ENCODE assay signal across 17 cellular contexts in the genomic region with DNA sequence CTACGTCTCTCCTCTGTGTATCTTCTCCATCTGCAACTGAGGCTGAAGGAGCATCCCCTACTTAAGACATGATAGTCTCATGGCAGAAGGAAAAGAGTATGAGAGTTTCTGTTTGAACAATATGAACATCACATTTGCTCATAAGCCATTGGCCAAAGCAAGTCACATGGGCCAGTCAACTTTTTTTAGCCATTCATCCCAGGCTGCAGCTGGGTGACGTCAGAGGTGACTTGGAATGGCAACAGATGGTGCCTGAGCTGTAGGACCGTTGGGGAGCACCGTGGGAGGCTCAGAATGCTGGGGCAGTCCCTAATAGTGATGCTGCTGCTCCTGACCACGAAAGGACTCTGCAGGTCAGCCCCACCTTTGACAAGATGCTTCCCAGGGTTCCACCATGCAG. TPM values are rescaled to one million over a fixed set of nuclear protein-coding genes. Genes with fewer than 3 reads are reported as not detected.
DNase-seq lines count a peak whose midpoint lies in the region; ATAC-seq and TF ChIP-seq lines count a peak whose summit lies in the region.
"Had no signal": no experiment of that assay in that cellular context is flagged by ENCODE, and none has a peak within 500 bp of the region (broad histone marks: within the 10 kb centered on the region; RNA-seq: fewer than 3 reads in every experiment).

No MANE protein-coding gene starts in this region.

- intact Hi-C loops in activated CD4-positive, alpha-beta T cell treated with anti-CD3 and anti-CD28 coated beads for 36 hours (cut with DNase I, micrococcal nuclease): no loop called here

- POLR2A ChIA-PET in activated CD4-positive, alpha-beta T cell treated with anti-CD3 and anti-CD28 coated beads for 36 hours (lab: Charles Lee): no interaction called here

- H3K9me3 Mint-ChIP-seq in activated CD4-positive, alpha-beta T cell treated with anti-CD3 and anti-CD28 coated beads for 36 hours (ENCODE audit: low read depth): no peaks in the 10 kb centered on the region
- H3K9me3 Mint-ChIP-seq: GM23338, naive B cell had no signal

- no peaks in the 10 kb centered on the region for H3K36me3 ChIP-seq in brain microvascular endothelial cell (replicated peaks)
- H3K36me3 ChIP-seq: SJCRH30 had no signal

- H3K27me3 Mint-ChIP-seq in activated CD4-positive, alpha-beta T cell treated with anti-CD3 and anti-CD28 coated beads for 36 hours: no peaks in the 10 kb centered on the region
- H3K27me3 Mint-ChIP-seq: naive B cell had no signal

- DNase-seq in activated CD4-positive, alpha-beta T cell treated with anti-CD3 and anti-CD28 coated beads for 36 hours: no peak
- no peak for DNase-seq in activated CD4-positive, alpha-beta T cell treated with anti-CD3 and anti-CD28 coated beads for 48 hours
- DNase-seq in brain microvascular endothelial cell (peak; percentile 20), putamen (ENCODE audit: low spot score) (peak; percentile 61), NCI-H774 (lab: John Stamatoyannopoulos, UW) (no peak)
- DNase-seq in stimulated activated naive CD8-positive, alpha-beta T cell treated with anti-CD3 and anti-CD28 coated beads, Interleukin-15, Interleukin-2, amounts not matched to agents 100 U/mL and 50 U/mL, for 24 hours: no peak
- DNase-seq: ACHN; esophagus squamous epithelium; naive B cell; NCI-H1092 treated with DMSO at 0.1 percent for 48 hours; retina; stimulated activated CD4-positive, alpha-beta T cell treated with anti-CD3 and anti-CD28 coated beads, Interleukin-4, amount 100 ng/mL, for 1 hour had no signal

- no peak overlapping the region for H3K27ac ChIP-seq in brain microvascular endothelial cell
- H3K27ac ChIP-seq: esophagus squamous epithelium, SJCRH30 had no signal

- peak overlapping the region; percentile 66 for H3K27ac Mint-ChIP-seq in activated CD4-positive, alpha-beta T cell treated with anti-CD3 and anti-CD28 coated beads for 36 hours
- H3K27ac Mint-ChIP-seq: GM23338 had no signal

- peaks cover 25% of the 10 kb centered on the region for H3K36me3 Mint-ChIP-seq in activated CD4-positive, alpha-beta T cell treated with anti-CD3 and anti-CD28 coated beads for 36 hours (ENCODE audit: low read depth)

- peak; percentile 31 for ATAC-seq in activated CD4-positive, alpha-beta T cell treated with anti-CD3 and anti-CD28 coated beads for 36 hours
- no peak for ATAC-seq in stimulated activated naive CD8-positive, alpha-beta T cell treated with anti-CD3 and anti-CD28 coated beads, Interleukin-15, Interleukin-2, amounts not matched to agents 100 U/mL and 50 U/mL, for 24 hours
- ATAC-seq in GM21619 (IDR thresholded peaks at IDR 0.05; ENCODE audit: unreplicated experiment): no peak
- ATAC-seq: GM23338, left lobe of liver had no signal

- H3K27me3 ChIP-seq in brain microvascular endothelial cell (replicated peaks): no peaks in the 10 kb centered on the region
- H3K27me3 ChIP-seq: esophagus squamous epithelium, SJCRH30 had no signal

- no peak for TF ChIP-seq CTCF in brain microvascular endothelial cell (IDR thresholded peaks at IDR 0.05; ENCODE audit: low read depth, low read length, missing control alignments)

- in situ Hi-C loops in brain microvascular endothelial cell (cut with HindIII; ENCODE audit: low pct_ligation_motif_present, low sequenced_read_pairs): no loop called here

- TF ChIP-seq EP300 in Ishikawa (IDR thresholded peaks at IDR 0.05; ENCODE audit: borderline replicate concordance): no peak

- H3K4me1 Mint-ChIP-seq in activated CD4-positive, alpha-beta T cell treated with anti-CD3 and anti-CD28 coated beads for 36 hours: peaks cover 46% of the 10 kb centered on the region

- H3K4me3 ChIP-seq in brain microvascular endothelial cell (ENCODE audit: low read depth, low read length): no peak overlapping the region
- H3K4me3 ChIP-seq: esophagus squamous epithelium, GM23338, SJCRH30 had no signal

- CTCF ChIA-PET in activated CD4-positive, alpha-beta T cell treated with anti-CD3 and anti-CD28 coated beads for 36 hours (lab: Charles Lee): no interaction called here

- TF ChIP-seq RAD21 in Ishikawa (IDR thresholded peaks at IDR 0.05; ENCODE audit: low read depth): no peak

- no peak overlapping the region for H3K4me3 Mint-ChIP-seq in activated CD4-positive, alpha-beta T cell treated with anti-CD3 and anti-CD28 coated beads for 36 hours
- H3K4me3 Mint-ChIP-seq: GM23338, naive B cell had no signal

TF ChIP-seq in Ishikawa, 13 proteins besides CTCF, POLR2A, EP300 and RAD21:
- TF ChIP-seq FOXM1 (IDR thresholded peaks at IDR 0.05; ENCODE audit: borderline replicate concordance, low read depth): no peak
- TF ChIP-seq, protein P1, sequence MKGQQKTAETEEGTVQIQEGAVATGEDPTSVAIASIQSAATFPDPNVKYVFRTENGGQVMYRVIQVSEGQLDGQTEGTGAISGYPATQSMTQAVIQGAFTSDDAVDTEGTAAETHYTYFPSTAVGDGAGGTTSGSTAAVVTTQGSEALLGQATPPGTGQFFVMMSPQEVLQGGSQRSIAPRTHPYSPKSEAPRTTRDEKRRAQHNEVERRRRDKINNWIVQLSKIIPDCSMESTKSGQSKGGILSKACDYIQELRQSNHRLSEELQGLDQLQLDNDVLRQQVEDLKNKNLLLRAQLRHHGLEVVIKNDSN (IDR thresholded peaks at IDR 0.05): peak; percentile 60
- TF ChIP-seq EGR1 (IDR thresholded peaks at IDR 0.05): no peak
- no peak for TF ChIP-seq CREB1 (IDR thresholded peaks at IDR 0.05; ENCODE audit: low read depth)

RNA-seq across cellular contexts. Expression of a gene that starts 58.7 kb away (rescaled TPM):
- 10 to 100 TPM; 32.4 to 36.2 TPM for total RNA-seq in activated CD4-positive, alpha-beta T cell treated with anti-CD3 and anti-CD28 coated beads for 36 hours

Comparison
In these comparisons a context has a peak if more than half of its experiments do, and no peak if none do; other contexts are left out.
1. DNase-seq: peak in brain microvascular endothelial cell (single experiment) and putamen (single experiment); none in activated CD4-positive, alpha-beta T cell treated with anti-CD3 and anti-CD28 coated beads for 36 hours (single experiment), activated CD4-positive, alpha-beta T cell treated with anti-CD3 and anti-CD28 coated beads for 48 hours (single experiment), NCI-H774 (single experiment) and stimulated activated naive CD8-positive, alpha-beta T cell treated with anti-CD3 and anti-CD28 coated beads, Interleukin-15, Interleukin-2, amounts not matched to agents 100 U/mL and 50 U/mL, for 24 hours (single experiment).